ENCODE assay signal across 43 cellular contexts in genomic region chr3:133390715-133391114, GRCh38. TPM values are rescaled to one million over a fixed set of nuclear protein-coding genes. Genes with fewer than 3 reads are reported as not detected.
"Had no signal": no experiment of that assay in that cellular context is flagged by ENCODE, and none has a peak within 500 bp of the region (broad histone marks: within the 10 kb centered on the region; RNA-seq: fewer than 3 reads in every experiment).

No MANE protein-coding gene starts in this region.

- H3K4me3 ChIP-seq: adrenal gland, body of pancreas, esophagus squamous epithelium, gastroesophageal sphincter had no signal

- H3K27ac ChIP-seq: adrenal gland, body of pancreas, epithelial cell of prostate, esophagus squamous epithelium, gastroesophageal sphincter, WERI-Rb-1 had no signal

- H3K4me1 Mint-ChIP-seq: activated naive CD8-positive, alpha-beta T cell treated with anti-CD3 and anti-CD28 coated beads, Interleukin-2, amount 50 U/mL, for 24 hours; T-helper 17 cell had no signal

- FAIRE-seq: colon, endometrium, endothelial cell of umbilical vein had no signal

- H3K27ac Mint-ChIP-seq: activated CD4-positive, alpha-beta memory T cell treated with anti-CD3 and anti-CD28 coated beads for 36 hours; activated CD4-positive, alpha-beta T cell treated with anti-CD3 and anti-CD28 coated beads for 36 hours; activated CD4-positive, alpha-beta T cell treated with anti-CD3 and anti-CD28 coated beads, Interleukin-2, amount 10 ng/mL, durations not matched to agents 24 days and 14 days; activated CD8-positive, alpha-beta memory T cell treated with anti-CD3 and anti-CD28 coated beads, Interleukin-2, amount 10 ng/mL, durations not matched to agents 7 days and 5 days; activated CD8-positive, alpha-beta T cell treated with anti-CD3 and anti-CD28 coated beads, Interleukin-2, amount 10 ng/mL, durations not matched to agents 7 days and 5 days; activated naive CD4-positive, alpha-beta T cell treated with anti-CD3 and anti-CD28 coated beads for 36 hours; activated naive CD4-positive, alpha-beta T cell treated with anti-CD3 and anti-CD28 coated beads, Interleukin-2, amount 50 U/mL, for 24 hours; activated naive CD8-positive, alpha-beta T cell treated with anti-CD3 and anti-CD28 coated beads for 36 hours; activated naive CD8-positive, alpha-beta T cell treated with anti-CD3 and anti-CD28 coated beads, Interleukin-2, amount 50 U/mL, for 24 hours; activated T-helper 1 cell treated with anti-CD3 and anti-CD28 coated beads, Interleukin-12 subunit alpha, Interleukin-12 subunit beta, Interleukin-2, Interleukin-4 antibody, amounts not matched to agents 30 ng/mL and 10 ng/mL and 1 ng/mL, durations not matched to agents 14 hours and 24 hours and 36 hours; activated T-helper 2 cell treated with anti-CD3 and anti-CD28 coated beads, Interferon-gamma antibody, Interleukin-2, Interleukin-4, amounts not matched to agents 10 μg/mL and 5 μg/mL and 100 μg/mL, durations not matched to agents 14 hours and 24 hours and 36 hours; T-helper 17 cell; T-helper 2 cell treated with Interferon-gamma antibody and Interleukin-4, amounts not matched to agents 5 μg/mL and 100 μg/mL, for 36 hours had no signal

- H3K27me3 ChIP-seq: adrenal gland, body of pancreas, esophagus squamous epithelium, gastroesophageal sphincter had no signal

- H3K9me3 Mint-ChIP-seq: activated CD4-positive, alpha-beta memory T cell treated with anti-CD3 and anti-CD28 coated beads for 36 hours; activated CD4-positive, alpha-beta T cell treated with anti-CD3 and anti-CD28 coated beads, Interleukin-2, amount 10 ng/mL, durations not matched to agents 24 days and 14 days; activated naive CD4-positive, alpha-beta T cell treated with anti-CD3 and anti-CD28 coated beads, Interleukin-2, amount 50 U/mL, for 24 hours; activated T-helper 1 cell treated with anti-CD3 and anti-CD28 coated beads, Interleukin-12 subunit alpha, Interleukin-12 subunit beta, Interleukin-2, Interleukin-4 antibody, amounts not matched to agents 30 ng/mL and 10 ng/mL and 1 ng/mL, durations not matched to agents 14 hours and 24 hours and 36 hours; activated T-helper 2 cell treated with anti-CD3 and anti-CD28 coated beads, Interferon-gamma antibody, Interleukin-2, Interleukin-4, amounts not matched to agents 10 μg/mL and 5 μg/mL and 100 μg/mL, durations not matched to agents 14 hours and 24 hours and 36 hours; T-helper 2 cell treated with Interferon-gamma antibody and Interleukin-4, amounts not matched to agents 5 μg/mL and 100 μg/mL, for 36 hours had no signal

- H3K4me1 ChIP-seq: esophagus squamous epithelium, gastroesophageal sphincter had no signal

- ATAC-seq: activated CD4-positive, alpha-beta T cell treated with anti-CD3 and anti-CD28 coated beads for 36 hours; activated CD8-positive, alpha-beta memory T cell treated with anti-CD3 and anti-CD28 coated beads, Interleukin-2, amount 10 ng/mL, durations not matched to agents 7 days and 5 days; activated CD8-positive, alpha-beta T cell treated with anti-CD3 and anti-CD28 coated beads, Interleukin-2, amount 10 ng/mL, durations not matched to agents 7 days and 5 days; activated naive CD8-positive, alpha-beta T cell treated with anti-CD3 and anti-CD28 coated beads, Interleukin-2, amount 50 U/mL, for 24 hours; body of pancreas; effector memory CD8-positive, alpha-beta T cell; gastroesophageal sphincter; T-helper 17 cell had no signal

- H3K27me3 Mint-ChIP-seq: activated CD4-positive, alpha-beta memory T cell treated with anti-CD3 and anti-CD28 coated beads for 36 hours; activated CD4-positive, alpha-beta T cell treated with anti-CD3 and anti-CD28 coated beads for 36 hours; activated CD4-positive, alpha-beta T cell treated with anti-CD3 and anti-CD28 coated beads, Interleukin-2, amount 10 ng/mL, durations not matched to agents 24 days and 14 days; activated CD8-positive, alpha-beta memory T cell treated with anti-CD3 and anti-CD28 coated beads, Interleukin-2, amount 10 ng/mL, durations not matched to agents 7 days and 5 days; activated naive CD4-positive, alpha-beta T cell treated with anti-CD3 and anti-CD28 coated beads, Interleukin-2, amount 50 U/mL, for 24 hours; activated naive CD8-positive, alpha-beta T cell treated with anti-CD3 and anti-CD28 coated beads for 36 hours; activated naive CD8-positive, alpha-beta T cell treated with anti-CD3 and anti-CD28 coated beads, Interleukin-2, amount 50 U/mL, for 24 hours had no signal

- H3K36me3 ChIP-seq: adrenal gland, esophagus squamous epithelium, WERI-Rb-1 had no signal

- DNase-seq: activated CD4-positive, alpha-beta memory T cell treated with anti-CD3 and anti-CD28 coated beads for 36 hours; activated CD4-positive, alpha-beta T cell treated with anti-CD3 and anti-CD28 coated beads for 36 hours; activated CD4-positive, alpha-beta T cell treated with anti-CD3 and anti-CD28 coated beads, Interleukin-2, amount 10 ng/mL, durations not matched to agents 24 days and 14 days; activated CD4-positive, CD25-positive, alpha-beta regulatory T cell; activated CD4-positive, CD25-positive, alpha-beta regulatory T cell treated with anti-CD3 and anti-CD28 coated beads, Interleukin-2, amount 50 U/mL, for 72 hours; activated CD8-positive, alpha-beta memory T cell treated with anti-CD3 and anti-CD28 coated beads, Interleukin-2, amount 10 ng/mL, durations not matched to agents 7 days and 5 days; activated CD8-positive, alpha-beta memory T cell treated with anti-CD3 and anti-CD28 coated beads, Interleukin-2, amount 50 U/mL, for 4 hours; activated CD8-positive, alpha-beta T cell treated with anti-CD3 and anti-CD28 coated beads, Interleukin-2, amount 10 ng/mL, durations not matched to agents 7 days and 5 days; activated effector memory CD4-positive, alpha-beta T cell treated with anti-CD3 and anti-CD28 coated beads, Interleukin-2, amount 50 U/mL, for 16 hours; activated naive CD4-positive, alpha-beta T cell treated with anti-CD3 and anti-CD28 coated beads for 36 hours; activated naive CD8-positive, alpha-beta T cell treated with anti-CD3 and anti-CD28 coated beads for 36 hours; activated naive CD8-positive, alpha-beta T cell treated with anti-CD3 and anti-CD28 coated beads, Interleukin-2, amount 50 U/mL, for 24 hours; activated T-cell treated with anti-CD3 and anti-CD28 coated beads, Interleukin-2, amount 50 U/mL, for 1 hour; activated T-cell treated with anti-CD3 and anti-CD28 coated beads, Interleukin-2, amount 50 U/mL, for 48 hours; adrenal gland; amygdala; aorta; body of pancreas; caudate nucleus; cortex of kidney; dermis blood vessel endothelial cell; effector CD4-positive, alpha-beta T cell; effector memory CD8-positive, alpha-beta T cell; esophagus squamous epithelium; foreskin melanocyte; T-helper 1 cell; T-helper 17 cell; T1000; WERI-Rb-1 had no signal

- H3K4me3 Mint-ChIP-seq: activated CD4-positive, alpha-beta memory T cell treated with anti-CD3 and anti-CD28 coated beads for 36 hours; activated CD4-positive, alpha-beta T cell treated with anti-CD3 and anti-CD28 coated beads for 36 hours; activated CD4-positive, alpha-beta T cell treated with anti-CD3 and anti-CD28 coated beads, Interleukin-2, amount 10 ng/mL, durations not matched to agents 24 days and 14 days; activated CD8-positive, alpha-beta memory T cell treated with anti-CD3 and anti-CD28 coated beads, Interleukin-2, amount 10 ng/mL, durations not matched to agents 7 days and 5 days; activated CD8-positive, alpha-beta T cell treated with anti-CD3 and anti-CD28 coated beads, Interleukin-2, amount 10 ng/mL, durations not matched to agents 7 days and 5 days; activated naive CD4-positive, alpha-beta T cell treated with anti-CD3 and anti-CD28 coated beads for 36 hours; activated naive CD4-positive, alpha-beta T cell treated with anti-CD3 and anti-CD28 coated beads, Interleukin-2, amount 50 U/mL, for 24 hours; activated naive CD8-positive, alpha-beta T cell treated with anti-CD3 and anti-CD28 coated beads for 36 hours; activated naive CD8-positive, alpha-beta T cell treated with anti-CD3 and anti-CD28 coated beads, Interleukin-2, amount 50 U/mL, for 24 hours; activated T-helper 1 cell treated with anti-CD3 and anti-CD28 coated beads, Interleukin-12 subunit alpha, Interleukin-12 subunit beta, Interleukin-2, Interleukin-4 antibody, amounts not matched to agents 30 ng/mL and 10 ng/mL and 1 ng/mL, durations not matched to agents 14 hours and 24 hours and 36 hours; effector memory CD8-positive, alpha-beta T cell; T-helper 17 cell; T-helper 2 cell treated with Interferon-gamma antibody and Interleukin-4, amounts not matched to agents 5 μg/mL and 100 μg/mL, for 36 hours had no signal

- H3K9me3 ChIP-seq: adrenal gland, gastroesophageal sphincter had no signal

- H3K36me3 Mint-ChIP-seq: activated CD4-positive, alpha-beta memory T cell treated with anti-CD3 and anti-CD28 coated beads for 36 hours; activated naive CD4-positive, alpha-beta T cell treated with anti-CD3 and anti-CD28 coated beads, Interleukin-2, amount 50 U/mL, for 24 hours had no signal

RNA-seq across cellular contexts. Expression of gene BFSP2, which starts 9.1 kb away (rescaled TPM):
- total RNA-seq: activated CD4-positive, alpha-beta memory T cell treated with anti-CD3 and anti-CD28 coated beads for 36 hours; activated CD4-positive, alpha-beta T cell treated with anti-CD3 and anti-CD28 coated beads, Interleukin-2, amount 10 ng/mL, durations not matched to agents 24 days and 14 days; activated naive CD4-positive, alpha-beta T cell treated with anti-CD3 and anti-CD28 coated beads for 36 hours; activated naive CD8-positive, alpha-beta T cell treated with anti-CD3 and anti-CD28 coated beads for 36 hours; activated T-helper 1 cell treated with anti-CD3 and anti-CD28 coated beads, Interleukin-12 subunit alpha, Interleukin-12 subunit beta, Interleukin-2, Interleukin-4 antibody, amounts not matched to agents 30 ng/mL and 10 ng/mL and 1 ng/mL, durations not matched to agents 14 hours and 24 hours and 36 hours; activated T-helper 2 cell treated with anti-CD3 and anti-CD28 coated beads, Interferon-gamma antibody, Interleukin-2, Interleukin-4, amounts not matched to agents 10 μg/mL and 5 μg/mL and 100 μg/mL, durations not matched to agents 14 hours and 24 hours and 36 hours; adrenal gland; aorta; body of pancreas; chondrocyte; dermis blood vessel endothelial cell; endothelial cell of umbilical vein; esophagus squamous epithelium; fibroblast of lung; fibroblast of villous mesenchyme; gastroesophageal sphincter; glomerular endothelial cell had no signal
- polyA plus RNA-seq: adrenal gland, aorta, endothelial cell of umbilical vein, esophagus, fibroblast of lung had no signal
